Comparison of ENCODE assay signal across 11 cellular contexts in the genomic region with DNA sequence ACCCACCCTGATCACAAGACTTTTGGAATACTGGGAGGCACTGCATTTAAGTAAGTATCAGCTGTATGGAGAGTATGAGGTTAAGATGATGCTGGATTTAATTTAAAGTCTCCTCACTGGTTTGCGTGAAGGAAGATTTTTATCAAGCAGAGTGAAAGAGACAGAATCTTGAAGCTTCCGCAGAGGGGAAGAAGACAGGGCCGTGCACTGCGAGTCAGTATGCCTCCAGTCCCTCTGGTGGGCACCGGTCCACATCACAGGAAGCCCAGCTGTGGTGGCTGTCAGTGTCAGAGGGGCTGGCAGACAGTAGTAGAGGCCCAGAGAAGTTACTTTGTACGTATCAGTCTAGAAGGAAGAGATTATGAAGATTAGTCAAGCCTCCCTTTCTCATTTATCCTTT.
A peak's percentile ranks its signal among the peaks of the same experiment; 100 is the strongest.
DNase-seq lines count a peak whose midpoint lies in the region; ATAC-seq and TF ChIP-seq lines count a peak whose summit lies in the region.
"Had no signal": no experiment of that assay in that cellular context is flagged by ENCODE, and none has a peak within 500 bp of the region (broad histone marks: within the 10 kb centered on the region; RNA-seq: fewer than 3 reads in every experiment).

No MANE protein-coding gene starts in this region.

- TF ChIP-seq CTCF in natural killer cell (IDR thresholded peaks at IDR 0.05) (no peak), cardiac fibroblast (IDR thresholded peaks at IDR 0.05; ENCODE audit: low read depth, low read length) (peak; percentile 41)

- no peak overlapping the region for H3K4me3 Mint-ChIP-seq in natural killer cell
- no peak overlapping the region for H3K4me3 Mint-ChIP-seq in natural killer cell treated with Interleukin-12 subunit alpha and Interleukin-12 subunit beta and Interleukin-15 and Interleukin-18, amount 100 ng/mL, for 72 hours
- H3K4me3 Mint-ChIP-seq: T-cell had no signal

- intact Hi-C loops in natural killer cell (cut with micrococcal nuclease) = no loop called here

- peak in 2 of 3 donors; percentile 47 to 73 for ATAC-seq in natural killer cell
- no peak for ATAC-seq in natural killer cell treated with Interleukin-12 subunit alpha and Interleukin-12 subunit beta and Interleukin-15 and Interleukin-18, amount 100 ng/mL, for 72 hours
- no peak for ATAC-seq in GM21576 (IDR thresholded peaks at IDR 0.05; ENCODE audit: unreplicated experiment)
- ATAC-seq: T-cell had no signal

- no peaks in the 10 kb centered on the region for H3K9me3 Mint-ChIP-seq in natural killer cell
- no peaks in the 10 kb centered on the region for H3K9me3 Mint-ChIP-seq in natural killer cell treated with Interleukin-12 subunit alpha and Interleukin-12 subunit beta and Interleukin-15 and Interleukin-18, amount 100 ng/mL, for 72 hours
- H3K9me3 Mint-ChIP-seq: T-cell had no signal

- H3K4me3 ChIP-seq in cardiac fibroblast (replicated peaks in 1 of 2; ENCODE audit: low read depth in 2 of 2, low read length in 2 of 2) = no peak overlapping the region

- peaks cover 4 to 23% of the 10 kb centered on the region in 2 donors for H3K4me1 Mint-ChIP-seq in natural killer cell
- H3K4me1 Mint-ChIP-seq in natural killer cell treated with Interleukin-12 subunit alpha and Interleukin-12 subunit beta and Interleukin-15 and Interleukin-18, amount 100 ng/mL, for 72 hours (ENCODE audit: low read depth in 2 of 2) = peaks cover 19 to 23% of the 10 kb centered on the region in 2 donors
- H3K4me1 Mint-ChIP-seq: T-cell had no signal

- H3K27me3 Mint-ChIP-seq in natural killer cell (ENCODE audit: low read depth in 2 of 2) = no peaks in the 10 kb centered on the region
- H3K27me3 Mint-ChIP-seq in natural killer cell treated with Interleukin-12 subunit alpha and Interleukin-12 subunit beta and Interleukin-15 and Interleukin-18, amount 100 ng/mL, for 72 hours = no peaks in the 10 kb centered on the region
- H3K27me3 Mint-ChIP-seq: T-cell had no signal

- no peaks in the 10 kb centered on the region for H3K36me3 Mint-ChIP-seq in natural killer cell
- no peaks in the 10 kb centered on the region for H3K36me3 Mint-ChIP-seq in natural killer cell treated with Interleukin-12 subunit alpha and Interleukin-12 subunit beta and Interleukin-15 and Interleukin-18, amount 100 ng/mL, for 72 hours

- peak overlapping the region in 1 of 2 donors; percentile 38 for H3K27ac Mint-ChIP-seq in natural killer cell
- H3K27ac Mint-ChIP-seq in natural killer cell treated with Interleukin-12 subunit alpha and Interleukin-12 subunit beta and Interleukin-15 and Interleukin-18, amount 100 ng/mL, for 72 hours = peak overlapping the region in 1 of 2 donors; percentile 84
- H3K27ac Mint-ChIP-seq: T-cell had no signal

- DNase-seq in natural killer cell = no peak
- no peak for DNase-seq in natural killer cell treated with Interleukin-12 subunit alpha and Interleukin-12 subunit beta and Interleukin-15 and Interleukin-18, amount 100 ng/mL, for 72 hours (ENCODE audit: low spot score)
- DNase-seq in cardiac fibroblast (ENCODE audit: low read depth in 2 of 2) = peak in 1 of 2 donors; percentile 45
- DNase-seq in left kidney (ENCODE audit: low read depth, low spot score) = peak; percentile 63
- no peak for DNase-seq in AG08396 (ENCODE audit: low spot score)
- no peak for DNase-seq in SW480 (ENCODE audit: low spot score)
- DNase-seq in DMS114 treated with DMSO at 0.1 percent for 48 hours (lab: John Stamatoyannopoulos, UW; ENCODE audit: unreplicated experiment) = no peak
- DNase-seq: activated gamma-delta T cell, NCI-H1694 had no signal

Comparison
In these comparisons a context has a peak if more than half of its experiments do, and no peak if none do; other contexts are left out.
1. ATAC-seq: peak in natural killer cell (2 of 3); none in natural killer cell treated with Interleukin-12 subunit alpha and Interleukin-12 subunit beta and Interleukin-15 and Interleukin-18, amount 100 ng/mL, for 72 hours (0 of 2) and GM21576 (single experiment).